13 cellular contexts compared by ENCODE assay signal in genomic region chr20:44581515-44581914, GRCh38. TPM values are rescaled to one million over a fixed set of nuclear protein-coding genes. Genes with fewer than 3 reads are reported as not detected.
A peak's percentile ranks its signal among the peaks of the same experiment; 100 is the strongest.
DNase-seq lines count a peak whose midpoint lies in the region; TF ChIP-seq lines count a peak whose summit lies in the region.
"Had no signal": no experiment of that assay in that cellular context is flagged by ENCODE, and none has a peak within 500 bp of the region (broad histone marks: within the 10 kb centered on the region; RNA-seq: fewer than 3 reads in every experiment).

No MANE protein-coding gene starts in this region.

- H3K27me3 ChIP-seq in BLaER1 (no peaks in the 10 kb centered on the region), OCI-LY1 (ENCODE audit: insufficient read depth, low read length) (no peaks in the 10 kb centered on the region), rectal smooth muscle tissue (ENCODE audit: control insufficient read depth, insufficient read depth, low read length) (no peaks in the 10 kb centered on the region), mesendoderm (ENCODE audit: insufficient read depth, low read length, poor library complexity) (no peaks in the 10 kb centered on the region)
- H3K27me3 ChIP-seq: SJCRH30 had no signal

- H3K79me1 ChIP-seq in mesendoderm (ENCODE audit: low read length) = peaks cover 6% of the 10 kb centered on the region

- H3K9me2 ChIP-seq in OCI-LY1 (ENCODE audit: low read depth, low read length) = no peaks in the 10 kb centered on the region

- no peak for TF ChIP-seq CTCF in OCI-LY1 (IDR thresholded peaks at IDR 0.05; ENCODE audit: low read length)

- H4K20me1 ChIP-seq in BLaER1 = no peaks in the 10 kb centered on the region
- H4K20me1 ChIP-seq in OCI-LY1 (ENCODE audit: insufficient read depth, low read length) = no peaks in the 10 kb centered on the region

- H3K36me3 ChIP-seq in BLaER1 = no peaks in the 10 kb centered on the region
- no peaks in the 10 kb centered on the region for H3K36me3 ChIP-seq in OCI-LY1 (ENCODE audit: insufficient read depth, low read length)
- H3K36me3 ChIP-seq in rectal smooth muscle tissue (ENCODE audit: control insufficient read depth, insufficient read depth, low read length) = no peaks in the 10 kb centered on the region
- H3K36me3 ChIP-seq in mesendoderm (ENCODE audit: control insufficient read depth, insufficient read depth, low read length) = no peaks in the 10 kb centered on the region
- H3K36me3 ChIP-seq: SJCRH30 had no signal

- no peak overlapping the region for H2AFZ ChIP-seq in OCI-LY1 (ENCODE audit: low read length)

- H3K4me1 ChIP-seq in BLaER1 (peaks cover 84% of the 10 kb centered on the region), OCI-LY1 (ENCODE audit: insufficient read depth, low read length, severe bottlenecking) (peaks cover 82% of the 10 kb centered on the region), rectal smooth muscle tissue (ENCODE audit: control insufficient read depth, insufficient read depth, low read length) (peaks cover 46% of the 10 kb centered on the region), mesendoderm (ENCODE audit: control insufficient read depth, low read depth, low read length) (peaks cover 11% of the 10 kb centered on the region)

- H2BK120ac ChIP-seq in mesendoderm (ENCODE audit: low read depth, low read length) = no peak overlapping the region

- H3K9ac ChIP-seq in BLaER1 (no peak overlapping the region), OCI-LY1 (ENCODE audit: low read length) (peak overlapping the region; percentile 32), rectal smooth muscle tissue (ENCODE audit: low read length) (no peak overlapping the region), mesendoderm (ENCODE audit: low read length) (no peak overlapping the region)

- H4K5ac ChIP-seq in mesendoderm (ENCODE audit: low read length) = no peak overlapping the region

- H3K18ac ChIP-seq in mesendoderm (ENCODE audit: low read length) = no peak overlapping the region

- H2AK5ac ChIP-seq in mesendoderm (ENCODE audit: low read length) = no peak overlapping the region

- DNase-seq in fibroblast of peridontal ligament (ENCODE audit: extremely low read depth) (peak; percentile 25), hippocampal formation (lab: John Stamatoyannopoulos, UW) (no peak), mesendoderm (no peak)
- DNase-seq in stimulated activated CD4-positive, alpha-beta T cell treated with anti-CD3 and anti-CD28 coated beads, Interleukin-4, amount 100 ng/mL, for 4 hours = no peak
- no peak for DNase-seq in stimulated activated CD4-positive, alpha-beta T cell treated with anti-CD3 and anti-CD28 coated beads, Interleukin-2, amount 100 ng/mL, for 24 hours
- DNase-seq: AML-193, GDM1, NCI-H1048, NCI-H526 treated with DMSO at 0.1 percent for 48 hours had no signal

- H4K8ac ChIP-seq in mesendoderm (ENCODE audit: low read depth, low read length) = no peak overlapping the region

- no peak overlapping the region for H3K4ac ChIP-seq in mesendoderm (ENCODE audit: low read depth, low read length)

- H3K4me2 ChIP-seq in BLaER1 = peak overlapping the region; percentile 94
- H3K4me2 ChIP-seq in OCI-LY1 (ENCODE audit: low read length) = peak overlapping the region; percentile 77
- H3K4me2 ChIP-seq in mesendoderm (ENCODE audit: low read length) = no peak overlapping the region

- no CpG with 5 or more reads among the region's 1 CpG for WGBS in mesendoderm (ENCODE audit: extremely low coverage, insufficient coverage, low lambda C conversion rate)

- H2BK15ac ChIP-seq in mesendoderm (replicated peaks; ENCODE audit: low read depth) = no peak overlapping the region

- no peak overlapping the region for H3K23ac ChIP-seq in mesendoderm (ENCODE audit: low read length)

- no peak overlapping the region for H3K56ac ChIP-seq in mesendoderm (ENCODE audit: low read length)

- peak overlapping the region; percentile 70 for H3K27ac ChIP-seq in BLaER1
- H3K27ac ChIP-seq in OCI-LY1 (ENCODE audit: low read depth, low read length, poor library complexity, severe bottlenecking) = peak overlapping the region; percentile 98
- H3K27ac ChIP-seq in rectal smooth muscle tissue (ENCODE audit: low read depth, low read length) = peak overlapping the region; percentile 72
- H3K27ac ChIP-seq in mesendoderm (ENCODE audit: low read depth, low read length) = no peak overlapping the region
- H3K27ac ChIP-seq: SJCRH30 had no signal

- H3K4me3 ChIP-seq in BLaER1 (peak overlapping the region; percentile 48; the same call in 1 of the 2 replicates), OCI-LY1 (ENCODE audit: low read depth, low read length, poor library complexity, severe bottlenecking) (peak overlapping the region; percentile 12), rectal smooth muscle tissue (ENCODE audit: low read length) (no peak overlapping the region), mesendoderm (ENCODE audit: low read length) (no peak overlapping the region)

- no peak overlapping the region for H2BK5ac ChIP-seq in mesendoderm (ENCODE audit: low read length)

- H3K79me2 ChIP-seq in OCI-LY1 (ENCODE audit: insufficient read depth, low read length) (no peaks in the 10 kb centered on the region), mesendoderm (ENCODE audit: control insufficient read depth, insufficient read depth, low read length) (no peaks in the 10 kb centered on the region)

- H3K9me3 ChIP-seq in BLaER1 (no peaks in the 10 kb centered on the region), OCI-LY1 (ENCODE audit: low read length) (no peaks in the 10 kb centered on the region)
- H3K9me3 ChIP-seq: SJCRH30 had no signal

- 0 out of 2 replicates have a peak, but pooled peaks cover under 1% of the 10 kb centered on the region for H3F3A ChIP-seq in OCI-LY1 (ENCODE audit: insufficient read depth, low read length)

RNA-seq across cellular contexts. Expression of gene PKIG, which starts 0.9 kb away (rescaled TPM):
- polyA plus RNA-seq in mesendoderm (2013, experiment 1 of 2) = 49.6 TPM
- polyA plus RNA-seq in mesendoderm (2013, experiment 2 of 2) = 50.6 TPM

RNA-seq across cellular contexts. Expression of gene SERINC3, which starts 59.6 kb away (rescaled TPM):
- 66.1 TPM for polyA plus RNA-seq in mesendoderm (2013, experiment 1 of 2)
- 66.8 TPM for polyA plus RNA-seq in mesendoderm (2013, experiment 2 of 2)

Comparison
In these comparisons a context has a peak if more than half of its experiments do, and no peak if none do; other contexts are left out.
1. H3K4me3 ChIP-seq: peak in BLaER1 (single experiment) and OCI-LY1 (single experiment); none in rectal smooth muscle tissue (single experiment) and mesendoderm (single experiment).